In genomic region chr12:32533971-32534590, GRCh38 we compare ENCODE assay signal across 8 cellular contexts.
A peak's percentile ranks its signal among the peaks of the same experiment; 100 is the strongest.
DNase-seq lines count a peak whose midpoint lies in the region; ATAC-seq and TF ChIP-seq lines count a peak whose summit lies in the region.

No MANE protein-coding gene starts in this region.

- ATAC-seq in GM18502 (IDR thresholded peaks at IDR 0.05; ENCODE audit: poor library complexity, unreplicated experiment): peak; percentile 60
- ATAC-seq in HG03378 (IDR thresholded peaks at IDR 0.05; ENCODE audit: unreplicated experiment): peak; percentile 63
- ATAC-seq in Right ventricle myocardium superior (ENCODE audit: poor library complexity): peak; percentile 89
- ATAC-seq in psoas muscle: peak; percentile 83 to 92 (median 88)

- H3K27me3 ChIP-seq in psoas muscle (ENCODE audit: insufficient read depth in 3 of 3, low read length in 2 of 3): no peaks in the 10 kb centered on the region

- peak; percentile 41 for DNase-seq in A172 (ENCODE audit: low spot score)
- DNase-seq in SW480 (ENCODE audit: low spot score): peak; percentile 69
- no peak for DNase-seq in Right ventricle myocardium superior
- DNase-seq in psoas muscle: peak; percentile 60 to 79
- DNase-seq in stimulated activated CD4-positive, alpha-beta T cell treated with anti-CD3 and anti-CD28 coated beads, Interleukin-4, amount 100 ng/mL, for 24 hours: no peak
- DNase-seq in activated CD4-positive, alpha-beta T cell treated with anti-CD3 and anti-CD28 coated beads for 4 hours: no peak

- H3K4me1 ChIP-seq in psoas muscle: peaks cover 62% of the 10 kb centered on the region

- no peak for TF ChIP-seq CTCF in psoas muscle (IDR thresholded peaks at IDR 0.05)

- intact Hi-C loops in Right ventricle myocardium superior (cut with DNase I): no loop called here
- intact Hi-C loops in psoas muscle (cut with DNase I): no loop called here

- 1 to 4% (median 1%) methylated on average over 6 of the region's 6 CpGs for WGBS in psoas muscle, 3 donors

- peak overlapping the region; percentile 90 for H3K27ac ChIP-seq in psoas muscle

- H3K9me3 ChIP-seq in psoas muscle: no peaks in the 10 kb centered on the region

- peak overlapping the region; percentile 68 for H3K4me3 ChIP-seq in psoas muscle

- no peaks in the 10 kb centered on the region for H3K36me3 ChIP-seq in psoas muscle (ENCODE audit: insufficient read depth in 1 of 2, low read depth in 1 of 2)

Comparison
In these comparisons a context has a peak if more than half of its experiments do, and no peak if none do; other contexts are left out.
1. DNase-seq: peak in A172 (single experiment), SW480 (single experiment) and psoas muscle (2 of 2); none in Right ventricle myocardium superior (single experiment), stimulated activated CD4-positive, alpha-beta T cell treated with anti-CD3 and anti-CD28 coated beads, Interleukin-4, amount 100 ng/mL, for 24 hours (single experiment) and activated CD4-positive, alpha-beta T cell treated with anti-CD3 and anti-CD28 coated beads for 4 hours (0 of 2).
2. Peak in every context shown above with its lines, with median percentiles within 50 percentile points of each other: ATAC-seq.